ENCODE assay signal across 22 cellular contexts in genomic region chr10:22541900-22542299, GRCh38.
"Had no signal": no experiment of that assay in that cellular context is flagged by ENCODE, and none has a peak within 500 bp of the region (broad histone marks: within the 10 kb centered on the region; RNA-seq: fewer than 3 reads in every experiment).

No MANE protein-coding gene starts in this region.

- ATAC-seq: activated T-cell treated with anti-CD3 and anti-CD28 coated beads, Interleukin-2, amount 50 U/mL, for 4 hours had no signal

- H3K9me3 ChIP-seq: left ventricle myocardium inferior, spleen, suprapubic skin, vagina had no signal

- H3K27ac ChIP-seq: cardiac muscle cell, epithelial cell of prostate, left ventricle myocardium inferior, spleen, suprapubic skin, vagina had no signal

- H3K9me3 Mint-ChIP-seq: activated B cell treated with CpG ODN at 0.5 μM for 24 hours; activated CD4-positive, alpha-beta memory T cell treated with anti-CD3 and anti-CD28 coated beads, Interleukin-2, amount 10 ng/mL, durations not matched to agents 7 days and 5 days; activated naive CD4-positive, alpha-beta T cell treated with anti-CD3 and anti-CD28 coated beads, Interleukin-2, amount 50 U/mL, for 24 hours; activated T-cell treated with anti-CD3 and anti-CD28 coated beads, Interleukin-2, amount 50 U/mL, for 4 hours; naive B cell had no signal

- DNase-seq: activated B cell treated with CpG ODN at 0.5 μM for 24 hours; activated CD4-positive, alpha-beta memory T cell treated with anti-CD3 and anti-CD28 coated beads, Interleukin-2, amount 10 ng/mL, durations not matched to agents 7 days and 5 days; activated CD4-positive, alpha-beta T cell treated with anti-CD3 and anti-CD28 coated beads for 48 hours; activated effector memory CD4-positive, alpha-beta T cell treated with anti-CD3 and anti-CD28 coated beads, Interleukin-2, amount 50 U/mL, for 16 hours; activated T-cell treated with anti-CD3 and anti-CD28 coated beads, Interleukin-2, amount 50 U/mL, for 4 hours; amygdala; foreskin fibroblast; glutamatergic neuron; kidney; left ventricle myocardium inferior; naive B cell; occipital lobe; posterior cingulate gyrus; retina; spleen; stimulated activated naive CD4-positive, alpha-beta T cell treated with Interleukin-2 at 50 U/mL for 16 hours; trophoblast cell had no signal

- H3K4me3 Mint-ChIP-seq: activated B cell treated with CpG ODN at 0.5 μM for 24 hours; activated CD4-positive, alpha-beta memory T cell treated with anti-CD3 and anti-CD28 coated beads, Interleukin-2, amount 10 ng/mL, durations not matched to agents 7 days and 5 days; activated naive CD4-positive, alpha-beta T cell treated with anti-CD3 and anti-CD28 coated beads, Interleukin-2, amount 50 U/mL, for 24 hours; activated T-cell treated with anti-CD3 and anti-CD28 coated beads, Interleukin-2, amount 50 U/mL, for 4 hours; naive B cell had no signal

- H3K27me3 ChIP-seq: cardiac muscle cell, spleen, suprapubic skin, vagina had no signal

- H3K4me3 ChIP-seq: cardiac muscle cell, left ventricle myocardium inferior, spleen, suprapubic skin, vagina had no signal

- H3K27ac Mint-ChIP-seq: activated B cell treated with CpG ODN at 0.5 μM for 24 hours; activated CD4-positive, alpha-beta memory T cell treated with anti-CD3 and anti-CD28 coated beads, Interleukin-2, amount 10 ng/mL, durations not matched to agents 7 days and 5 days had no signal

- H3K4me1 ChIP-seq: suprapubic skin, vagina had no signal

- H3K4me1 Mint-ChIP-seq: activated B cell treated with CpG ODN at 0.5 μM for 24 hours had no signal

- H3K27me3 Mint-ChIP-seq: activated B cell treated with CpG ODN at 0.5 μM for 24 hours; activated CD4-positive, alpha-beta memory T cell treated with anti-CD3 and anti-CD28 coated beads, Interleukin-2, amount 10 ng/mL, durations not matched to agents 7 days and 5 days; activated naive CD4-positive, alpha-beta T cell treated with anti-CD3 and anti-CD28 coated beads, Interleukin-2, amount 50 U/mL, for 24 hours; naive B cell had no signal
